Comparison of ENCODE assay signal across 1 cellular context in genomic region chr7:128236924-128237586, GRCh38.
TF ChIP-seq lines count a peak whose summit lies in the region.

No MANE protein-coding gene starts in this region.

TF ChIP-seq in K562, 482 proteins besides CTCF, POLR2A, EP300 and RAD21 (continued from another document and continues in another):
- TF ChIP-seq CHD7 (IDR thresholded peaks at IDR 0.05; ENCODE audit: low read depth, low read length), result no peak
- peak; percentile 97 for TF ChIP-seq BCL6 (CRISPR knock-in tag; IDR thresholded peaks at IDR 0.05)
- no peak for TF ChIP-seq TFAM (CRISPR knock-in tag; conservative IDR thresholded peaks at IDR 0.05)
- TF ChIP-seq TEAD1 (CRISPR knock-in tag; IDR thresholded peaks at IDR 0.05), result peak in 1 of 2 experiments; percentile 97; a peak in 2 of 4 replicates
- peak; percentile 83 for TF ChIP-seq MEF2D (tag; conservative IDR thresholded peaks at IDR 0.05; ENCODE audit: low read depth)
- TF ChIP-seq HDGF (IDR thresholded peaks at IDR 0.05), result no peak
- peak; percentile 15; the same call in 1 of the 2 replicates for TF ChIP-seq ZNF668 (CRISPR knock-in tag; IDR thresholded peaks at IDR 0.05)
- TF ChIP-seq ZNF511 (CRISPR knock-in tag; IDR thresholded peaks at IDR 0.05), result no peak
- peak; percentile 90 for TF ChIP-seq DDX20 (tag; IDR thresholded peaks at IDR 0.05; ENCODE audit: low read depth)
- no peak for TF ChIP-seq JUNB (CRISPR knock-in tag; conservative IDR thresholded peaks at IDR 0.05)
- peak; percentile 55; the same call in 1 of the 2 replicates for TF ChIP-seq CEBPG (CRISPR knock-in tag; IDR thresholded peaks at IDR 0.05)
- TF ChIP-seq CEBPG (tag; conservative IDR thresholded peaks at IDR 0.05 in 1 of 2, IDR thresholded peaks at IDR 0.05 in 1 of 2), result peak; percentile 71 to 90
- no peak for TF ChIP-seq MCM3 (IDR thresholded peaks at IDR 0.05)
- TF ChIP-seq E2F6 (IDR thresholded peaks at IDR 0.05; ENCODE audit: borderline replicate concordance in 1 of 2, extremely low read depth in 1 of 2, insufficient read depth in 1 of 2, insufficient read length in 1 of 2, low read depth in 1 of 2, low read length in 1 of 2, poor library complexity in 1 of 2, severe bottlenecking in 1 of 2), result no peak
- TF ChIP-seq ZNF232 (CRISPR knock-in tag; IDR thresholded peaks at IDR 0.05), result no peak
- TF ChIP-seq HDAC2 (IDR thresholded peaks at IDR 0.05), result peak; percentile 57; the same call in 1 of the 2 replicates
- peak; percentile 79 for TF ChIP-seq ATF7 (IDR thresholded peaks at IDR 0.05)
- peak; percentile 95 for TF ChIP-seq ZNF311 (CRISPR knock-in tag; IDR thresholded peaks at IDR 0.05)
- TF ChIP-seq ZNF592 (IDR thresholded peaks at IDR 0.05), result peak; percentile 84
- no peak for TF ChIP-seq ZNF121 (CRISPR knock-in tag; conservative IDR thresholded peaks at IDR 0.05)
- peak; percentile 82 for TF ChIP-seq PTRF (tag; IDR thresholded peaks at IDR 0.05)
- TF ChIP-seq GABPB1 (CRISPR knock-in tag; IDR thresholded peaks at IDR 0.05), result 0 out of 2 replicates have a peak, but pooled peaks have one; percentile 35
- TF ChIP-seq CXXC5 (CRISPR knock-in tag; IDR thresholded peaks at IDR 0.05), result peak; percentile 67
- no peak for TF ChIP-seq POLR2AphosphoS5 (IDR thresholded peaks at IDR 0.05; ENCODE audit: control insufficient read depth, insufficient read depth, low read depth, low read length)
- TF ChIP-seq LARP7 (IDR thresholded peaks at IDR 0.05), result no peak
- no peak for TF ChIP-seq ATF1 (CRISPR knock-in tag; IDR thresholded peaks at IDR 0.05)
- TF ChIP-seq ATF1 (tag; IDR thresholded peaks at IDR 0.05), result peak; percentile 73
- TF ChIP-seq ZBTB11 (CRISPR knock-in tag; IDR thresholded peaks at IDR 0.05), result peak in 1 of 3 experiments; percentile 72; a peak in 1 of 6 replicates
- peak; percentile 97 for TF ChIP-seq BACH1 (tag; IDR thresholded peaks at IDR 0.05)
- TF ChIP-seq ZNF75A (CRISPR knock-in tag; IDR thresholded peaks at IDR 0.05), result peak; percentile 76
- no peak; the same call in 1 of the 2 replicates for TF ChIP-seq CBX5 (IDR thresholded peaks at IDR 0.05; ENCODE audit: borderline replicate concordance, low read depth)
- no peak for TF ChIP-seq RBM34 (IDR thresholded peaks at IDR 0.05; ENCODE audit: borderline replicate concordance, insufficient read depth, low read length)
- peak; percentile 93; the same call in 1 of the 2 replicates for TF ChIP-seq ZNF197 (CRISPR knock-in tag; IDR thresholded peaks at IDR 0.05; ENCODE audit: low read depth)
- TF ChIP-seq GTF2F1 (IDR thresholded peaks at IDR 0.05; ENCODE audit: low read depth, low read length), result no peak
- TF ChIP-seq GTF2E2 (tag; IDR thresholded peaks at IDR 0.05), result peak; percentile 77
- TF ChIP-seq DMBX1 (CRISPR knock-in tag; IDR thresholded peaks at IDR 0.05; ENCODE audit: borderline replicate concordance), result peak; percentile 92
- peak; percentile 97 for TF ChIP-seq SMAD3 (CRISPR knock-in tag; conservative IDR thresholded peaks at IDR 0.05)
- peak; percentile 81; the same call in 1 of the 2 replicates for TF ChIP-seq HBP1 (CRISPR knock-in tag; IDR thresholded peaks at IDR 0.05)
- TF ChIP-seq ARNT (IDR thresholded peaks at IDR 0.05), result no peak
- no peak; the same call in 1 of the 2 replicates for TF ChIP-seq CBX1 (IDR thresholded peaks at IDR 0.05; ENCODE audit: low read depth)
- no peak for TF ChIP-seq NELFE (IDR thresholded peaks at IDR 0.05; ENCODE audit: insufficient read depth, insufficient read length)
